In genomic region chr16:1723450-1724147, GRCh38 we compare ENCODE assay signal across 1 cellular context.
TF ChIP-seq lines count a peak whose summit lies in the region.

No MANE protein-coding gene starts in this region.

TF ChIP-seq in endothelial cell of umbilical vein, 7 proteins besides CTCF, POLR2A, EP300 and RAD21:
- no peak for TF ChIP-seq FOS (IDR thresholded peaks at IDR 0.05; ENCODE audit: borderline replicate concordance, insufficient read depth, low read length)
- TF ChIP-seq MYC (IDR thresholded peaks at IDR 0.05; ENCODE audit: low read depth, low read length), result no peak
- no peak for TF ChIP-seq MAX (IDR thresholded peaks at IDR 0.05; ENCODE audit: insufficient read depth, insufficient read length)
- TF ChIP-seq POLR2AphosphoS5 (IDR thresholded peaks at IDR 0.05; ENCODE audit: insufficient read depth, low read depth, low read length), result no peak
- TF ChIP-seq EZH2 (IDR thresholded peaks at IDR 0.05; ENCODE audit: borderline replicate concordance, low read depth, low read length, severe bottlenecking), result no peak
- no peak for TF ChIP-seq GATA2 (IDR thresholded peaks at IDR 0.05; ENCODE audit: insufficient read depth, insufficient read length, low read depth, low read length)
- TF ChIP-seq JUN (IDR thresholded peaks at IDR 0.05; ENCODE audit: borderline replicate concordance, insufficient read depth, insufficient read length, low read depth), result no peak
TF ChIP-seq in endothelial cell of umbilical vein: peak in this region for 0.
